In the genomic region with DNA sequence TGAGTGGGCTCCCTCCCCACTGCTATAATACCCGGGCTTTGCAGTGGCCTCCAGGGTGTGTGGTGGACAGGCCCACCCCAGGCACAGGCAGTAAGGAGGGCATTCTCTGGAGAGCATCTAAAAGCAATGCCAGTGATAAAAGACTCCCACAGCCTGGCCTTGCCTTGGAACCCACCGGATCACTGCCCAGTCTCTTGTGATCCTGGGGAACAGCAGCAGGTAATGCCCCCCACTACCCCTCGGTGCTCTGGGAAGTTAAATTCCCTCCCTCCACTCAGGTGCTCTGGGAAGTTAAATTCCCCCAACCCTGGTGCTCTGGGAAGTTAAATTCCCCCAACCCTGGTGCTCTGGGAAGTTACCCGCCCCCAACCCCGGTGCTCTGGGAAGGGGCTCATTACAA, we compare ENCODE assay signal across 23 cellular contexts.
A peak's percentile ranks its signal among the peaks of the same experiment; 100 is the strongest.
DNase-seq lines count a peak whose midpoint lies in the region; ATAC-seq, FAIRE-seq and TF ChIP-seq lines count a peak whose summit lies in the region.
"Had no signal": no experiment of that assay in that cellular context is flagged by ENCODE, and none has a peak within 500 bp of the region (broad histone marks: within the 10 kb centered on the region; RNA-seq: fewer than 3 reads in every experiment).

No MANE protein-coding gene starts in this region.

- H4K8ac ChIP-seq in H1 (ENCODE audit: extremely low read depth, insufficient read depth, low read length), result peak overlapping the region; percentile 69; the same call in 1 of the 2 replicates

- no peak overlapping the region for H3K4me3 ChIP-seq in BLaER1 treated with 17β-estradiol and CSF1 and Interleukin-3, amounts not matched to agents 10 nM and 100 nM
- H3K4me3 ChIP-seq in H1 (ENCODE audit: extremely low read depth in 1 of 4, insufficient read depth in 2 of 4, low read depth in 3 of 4, low read length in 4 of 4) (no peak overlapping the region), upper lobe of right lung (no peak overlapping the region)
- H3K4me3 ChIP-seq: A549 had no signal

- H2BK12ac ChIP-seq in H1 (ENCODE audit: low read depth, low read length), result no peak overlapping the region

- CTCF ChIA-PET in H1 (lab: Charles Lee; ENCODE audit: partially characterized antibody), result interaction anchor here (0.7 to 1.7 kb wide), 2 partner anchors 338 to 549 kb away, joined by 3 read pairs; no protein-coding TSS in a partner anchor
- CTCF ChIA-PET in activated naive CD4-positive, alpha-beta T cell treated with anti-CD3 and anti-CD28 coated beads for 36 hours (lab: Charles Lee), result no interaction called here

- no peaks in the 10 kb centered on the region for H3K9me3 Mint-ChIP-seq in activated naive CD4-positive, alpha-beta T cell treated with anti-CD3 and anti-CD28 coated beads for 36 hours
- H3K9me3 Mint-ChIP-seq: CD14-positive monocyte had no signal

- H2BK120ac ChIP-seq in H1 (replicated peaks; ENCODE audit: low read depth, low read length), result no peak overlapping the region

- no peaks in the 10 kb centered on the region for H3K36me3 ChIP-seq in BLaER1 treated with 17β-estradiol and CSF1 and Interleukin-3, amounts not matched to agents 10 nM and 100 nM
- H3K36me3 ChIP-seq in H1 (ENCODE audit: control insufficient read depth in 2 of 4, insufficient read depth in 4 of 4, low read length in 3 of 4), result no peaks in the 10 kb centered on the region
- H3K36me3 ChIP-seq in upper lobe of right lung, result no peaks in the 10 kb centered on the region

- TF ChIP-seq POLR2A in H1 (IDR thresholded peaks at IDR 0.05; ENCODE audit: control extremely low read depth in 1 of 2, low read depth in 2 of 2, low read length in 2 of 2), result no peak

- WGBS in H1 (ENCODE audit: extremely low coverage in 1 of 2, insufficient coverage in 1 of 2, insufficient read length in 1 of 2, insufficient replicate concordance in 2 of 2, low coverage in 1 of 2, low lambda C conversion rate in 2 of 2, missing lambda C conversion rate in 1 of 2), 2 experiments, result 96% methylated on average over 3 of the region's 5 CpGs; no CpG with 5 or more reads in 1 of the 2 experiments

- H4K5ac ChIP-seq in H1 (ENCODE audit: insufficient read length, low read depth, low read length), result no peak overlapping the region

- no peaks in the 10 kb centered on the region for H3K27me3 Mint-ChIP-seq in activated naive CD4-positive, alpha-beta T cell treated with anti-CD3 and anti-CD28 coated beads for 36 hours (ENCODE audit: low read depth)
- H3K27me3 Mint-ChIP-seq: CD8-positive, alpha-beta memory T cell had no signal

- TF ChIP-seq EP300 in H1 (IDR thresholded peaks at IDR 0.05; ENCODE audit: borderline replicate concordance in 1 of 2, low read depth in 2 of 2, low read length in 2 of 2), result no peak

- H3K4me2 ChIP-seq in BLaER1 treated with 17β-estradiol and CSF1 and Interleukin-3, amounts not matched to agents 10 nM and 100 nM, result peak overlapping the region; percentile 49 to 76 (median 71); a peak in 20 of 22 replicates
- no peak overlapping the region for H3K4me2 ChIP-seq in H1 (ENCODE audit: insufficient read depth in 1 of 2, low read depth in 2 of 2, low read length in 2 of 2)
- H3K4me2 ChIP-seq: A549 had no signal

- no peak for FAIRE-seq in H1 (lab: Jason Lieb, UNC)
- FAIRE-seq: A549, GM12891, GM19239 had no signal

- H3K23me2 ChIP-seq in H1 (ENCODE audit: low read depth, low read length), result no peaks in the 10 kb centered on the region

- no peak overlapping the region; a peak in 1 of 22 replicates for H3K9ac ChIP-seq in BLaER1 treated with 17β-estradiol and CSF1 and Interleukin-3, amounts not matched to agents 10 nM and 100 nM
- no peak overlapping the region for H3K9ac ChIP-seq in H1 (replicated peaks in 1 of 4; ENCODE audit: extremely low read depth in 1 of 4, low read depth in 3 of 4, low read length in 3 of 4)

- H3K36me3 Mint-ChIP-seq in activated naive CD4-positive, alpha-beta T cell treated with anti-CD3 and anti-CD28 coated beads for 36 hours (ENCODE audit: low read depth), result no peaks in the 10 kb centered on the region
- H3K36me3 Mint-ChIP-seq: CD14-positive monocyte; CD8-positive, alpha-beta memory T cell had no signal

- no peak overlapping the region for H3K27ac ChIP-seq in BLaER1 treated with 17β-estradiol and CSF1 and Interleukin-3, amounts not matched to agents 10 nM and 100 nM
- H3K27ac ChIP-seq in H1 (ENCODE audit: low read depth, low read length), result no peak overlapping the region
- H3K27ac ChIP-seq in upper lobe of right lung, result no peak overlapping the region
- H3K27ac ChIP-seq: A549, RWPE1 had no signal

- H4K91ac ChIP-seq in H1 (replicated peaks; ENCODE audit: insufficient read length, low read length), result no peak overlapping the region

- POLR2A ChIA-PET in H1 (lab: Charles Lee; ENCODE audit: partially characterized antibody), result no interaction called here

- no peak overlapping the region for H3K27ac Mint-ChIP-seq in activated naive CD4-positive, alpha-beta T cell treated with anti-CD3 and anti-CD28 coated beads for 36 hours
- H3K27ac Mint-ChIP-seq: CD8-positive, alpha-beta memory T cell had no signal

- no peaks in the 10 kb centered on the region for H3K9me3 ChIP-seq in BLaER1 treated with 17β-estradiol and CSF1 and Interleukin-3, amounts not matched to agents 10 nM and 100 nM (replicated peaks in 1 of 11)
- H3K9me3 ChIP-seq in H1 (ENCODE audit: insufficient read depth in 2 of 2, low read depth in 1 of 2, low read length in 1 of 2) (no peaks in the 10 kb centered on the region), upper lobe of right lung (no peaks in the 10 kb centered on the region)
- H3K9me3 ChIP-seq: A549 had no signal

- no peak overlapping the region for H3K4ac ChIP-seq in H1 (replicated peaks; ENCODE audit: insufficient read length, low read depth, low read length)

- H3K27me3 ChIP-seq in BLaER1 treated with 17β-estradiol and CSF1 and Interleukin-3, amounts not matched to agents 10 nM and 100 nM, result no peaks in the 10 kb centered on the region
- H3K27me3 ChIP-seq in H1 (replicated peaks in 1 of 4; ENCODE audit: control insufficient read depth in 3 of 4, extremely low read depth in 1 of 4, insufficient read depth in 3 of 4, low read length in 3 of 4) (no peaks in the 10 kb centered on the region), upper lobe of right lung (peaks cover 15% of the 10 kb centered on the region)

- H4K20me1 ChIP-seq in BLaER1 treated with 17β-estradiol and CSF1 and Interleukin-3, amounts not matched to agents 10 nM and 100 nM, result peaks cover 0 to 10% (median 0%) of the 10 kb centered on the region in 11 experiments; a peak in 2 of 22 replicates
- H4K20me1 ChIP-seq in H1 (replicated peaks in 1 of 2; ENCODE audit: control insufficient read depth in 1 of 2, insufficient read depth in 2 of 2, low read length in 2 of 2), result no peaks in the 10 kb centered on the region

- 0 out of 2 replicates have a peak overlapping the region, but pooled peaks have one; percentile 40 for H2BK15ac ChIP-seq in H1 (ENCODE audit: low read length)

- H3K79me2 ChIP-seq in H1 (ENCODE audit: control insufficient read depth in 1 of 2, insufficient read depth in 2 of 2, low read length in 2 of 2), result no peaks in the 10 kb centered on the region

- H3K23ac ChIP-seq in H1 (ENCODE audit: insufficient read length), result no peak overlapping the region

- intact Hi-C loops in sciatic nerve (cut with DNase I), result no loop called here
- intact Hi-C loops in upper lobe of right lung (cut with DNase I), result no loop called here
- intact Hi-C loops in activated naive CD4-positive, alpha-beta T cell treated with anti-CD3 and anti-CD28 coated beads for 36 hours (cut with micrococcal nuclease), result no loop called here

- TF ChIP-seq CTCF in H1 (IDR thresholded peaks at IDR 0.05; ENCODE audit: control extremely low read depth in 1 of 3, insufficient read depth in 1 of 3, low read depth in 1 of 3, low read length in 3 of 3) (no peak), upper lobe of right lung (IDR thresholded peaks at IDR 0.05) (no peak)

- no peak for ATAC-seq in sciatic nerve
- no peak for ATAC-seq in upper lobe of right lung
- ATAC-seq: A549, HCT116 had no signal

- H3K79me1 ChIP-seq in H1 (ENCODE audit: low read depth, low read length), result no peaks in the 10 kb centered on the region

- H2AFZ ChIP-seq in H1 (ENCODE audit: low read length), result no peak overlapping the region

- DNase-seq in H1 (ENCODE audit: low read depth in 1 of 2, low spot score in 2 of 2), result no peak
- DNase-seq in sciatic nerve (ENCODE audit: low spot score), result peak; percentile 21
- peak; percentile 40 for DNase-seq in upper lobe of right lung
- DNase-seq in cerebellum (ENCODE audit: low spot score), result no peak
- DNase-seq in activated naive CD4-positive, alpha-beta T cell treated with anti-CD3 and anti-CD28 coated beads for 36 hours, result no peak
- no peak for DNase-seq in stimulated activated naive CD4-positive, alpha-beta T cell treated with Interleukin-2 at 50 U/mL for 16 hours (lab: John Stamatoyannopoulos, UW)
- DNase-seq: CD8-positive, alpha-beta memory T cell; DMS 273 treated with DMSO at 0.1 percent for 48 hours; EL; GF-D8; NCI-H1048; NCI-H1694; NCI-H2081; NCI-H2227 treated with DMSO at 0.1 percent for 48 hours; NCI-H526 treated with DMSO at 0.1 percent for 48 hours; SHP77 had no signal

- H3K18ac ChIP-seq in H1 (ENCODE audit: extremely low read depth, low read length), result no peak overlapping the region

- H2BK5ac ChIP-seq in H1 (ENCODE audit: low read depth, low read length), result no peak overlapping the region

- H2BK20ac ChIP-seq in H1 (ENCODE audit: low read length), result no peak overlapping the region

- no peak overlapping the region for H2AK5ac ChIP-seq in H1 (ENCODE audit: low read depth, low read length)

- no peak overlapping the region for H3K14ac ChIP-seq in H1 (ENCODE audit: insufficient read length)

- peaks cover 15 to 36% (median 29%) of the 10 kb centered on the region in 10 experiments for H3K4me1 ChIP-seq in BLaER1 treated with 17β-estradiol and CSF1 and Interleukin-3, amounts not matched to agents 10 nM and 100 nM
- H3K4me1 ChIP-seq in H1 (replicated peaks in 1 of 4; ENCODE audit: control insufficient read depth in 3 of 4, insufficient read depth in 4 of 4, low read length in 3 of 4) (peaks cover 0 to 18% (median 12%) of the 10 kb centered on the region in 4 experiments; a peak in 6 of 7 replicates), upper lobe of right lung (no peaks in the 10 kb centered on the region)
- H3K4me1 ChIP-seq: A549 had no signal

- no peak overlapping the region for H3K4me3 Mint-ChIP-seq in activated naive CD4-positive, alpha-beta T cell treated with anti-CD3 and anti-CD28 coated beads for 36 hours
- H3K4me3 Mint-ChIP-seq: CD14-positive monocyte; CD8-positive, alpha-beta memory T cell had no signal

- no peak overlapping the region for H3K56ac ChIP-seq in H1 (replicated peaks; ENCODE audit: insufficient read length, low read depth, low read length)

- no peak for TF ChIP-seq RAD21 in H1 (IDR thresholded peaks at IDR 0.05 in 1 of 2, conservative IDR thresholded peaks at IDR 0.05 in 1 of 2; ENCODE audit: low read depth in 2 of 2, low read length in 2 of 2)

- no peaks in the 10 kb centered on the region for H3K4me1 Mint-ChIP-seq in activated naive CD4-positive, alpha-beta T cell treated with anti-CD3 and anti-CD28 coated beads for 36 hours (ENCODE audit: low read depth)
- H3K4me1 Mint-ChIP-seq: CD14-positive monocyte; CD8-positive, alpha-beta memory T cell had no signal

TF ChIP-seq in H1, 55 proteins besides CTCF, POLR2A, EP300 and RAD21 (continues in another document):
- TF ChIP-seq NRF1 (IDR thresholded peaks at IDR 0.05; ENCODE audit: low read depth, low read length), result no peak
- no peak for TF ChIP-seq SUZ12 (IDR thresholded peaks at IDR 0.05; ENCODE audit: low read length)
- TF ChIP-seq NANOG (IDR thresholded peaks at IDR 0.05; ENCODE audit: insufficient read depth, low read depth, low read length, poor library complexity, severe bottlenecking), result no peak

Comparison
In these comparisons a context has a peak if more than half of its experiments do, and no peak if none do; other contexts are left out.
1. H3K4me2 ChIP-seq: peak in BLaER1 treated with 17β-estradiol and CSF1 and Interleukin-3, amounts not matched to agents 10 nM and 100 nM (11 of 11); none in H1 (0 of 2).
2. DNase-seq: peak in sciatic nerve (single experiment) and upper lobe of right lung (single experiment); none in H1 (0 of 2), cerebellum (single experiment), activated naive CD4-positive, alpha-beta T cell treated with anti-CD3 and anti-CD28 coated beads for 36 hours (single experiment) and stimulated activated naive CD4-positive, alpha-beta T cell treated with Interleukin-2 at 50 U/mL for 16 hours (single experiment).